ENCODE assay signal across 11 cellular contexts in the genomic region with DNA sequence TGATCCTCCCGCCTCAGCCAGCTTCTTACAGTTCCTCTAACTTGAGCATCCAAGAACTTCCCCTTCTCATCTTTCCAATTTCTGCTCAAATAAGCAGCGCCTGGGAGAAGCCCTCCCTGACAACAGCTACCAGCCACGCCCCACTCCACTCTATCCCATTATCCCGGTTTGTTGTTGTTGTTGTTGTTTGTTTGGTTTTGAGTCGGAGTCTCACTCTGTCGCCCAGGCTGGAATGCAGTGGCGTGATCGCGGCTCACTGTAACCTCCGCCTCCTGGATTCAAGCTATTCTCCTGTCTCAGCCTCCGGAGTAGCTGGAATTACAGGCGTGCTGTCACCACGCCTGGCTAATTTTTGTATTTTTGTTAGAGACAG. TPM values are rescaled to one million over a fixed set of nuclear protein-coding genes. Genes with fewer than 3 reads are reported as not detected.
DNase-seq lines count a peak whose midpoint lies in the region; ATAC-seq, FAIRE-seq and TF ChIP-seq lines count a peak whose summit lies in the region.
"Had no signal": no experiment of that assay in that cellular context is flagged by ENCODE, and none has a peak within 500 bp of the region (broad histone marks: within the 10 kb centered on the region; RNA-seq: fewer than 3 reads in every experiment).

No MANE protein-coding gene starts in this region.

- H3K27me3 ChIP-seq in GM23248 (replicated peaks; ENCODE audit: insufficient read depth), result no peaks in the 10 kb centered on the region; the same call in 1 of the 2 replicates
- peaks cover 10% of the 10 kb centered on the region for H3K27me3 ChIP-seq in astrocyte (ENCODE audit: insufficient read depth, low read length)
- H3K27me3 ChIP-seq in neural cell (ENCODE audit: insufficient read depth, low read depth, low read length), result no peaks in the 10 kb centered on the region
- peaks cover 6 to 70% (median 19%) of the 10 kb centered on the region in 4 donors for H3K27me3 ChIP-seq in esophagus squamous epithelium

- H3K9me3 Mint-ChIP-seq in activated CD4-positive, alpha-beta T cell treated with anti-CD3 and anti-CD28 coated beads for 36 hours (ENCODE audit: low read depth), result no peaks in the 10 kb centered on the region
- H3K9me3 Mint-ChIP-seq in astrocyte (ENCODE audit: unreplicated experiment), result peaks cover 2% of the 10 kb centered on the region

- H4K20me1 ChIP-seq in GM23248 (ENCODE audit: insufficient read depth), result no peaks in the 10 kb centered on the region
- peaks cover 27% of the 10 kb centered on the region for H4K20me1 ChIP-seq in astrocyte (ENCODE audit: insufficient read depth, low read length)
- peaks cover 3% of the 10 kb centered on the region for H4K20me1 ChIP-seq in neural cell (ENCODE audit: insufficient read depth)

- H3K27ac ChIP-seq in GM23248 (no peak overlapping the region), astrocyte (ENCODE audit: low read depth, low read length) (no peak overlapping the region), neural cell (ENCODE audit: low read length) (peak overlapping the region; percentile 34), esophagus squamous epithelium (no peak overlapping the region)
- H3K27ac ChIP-seq: colonic mucosa, KMS-11 had no signal

- H3K9me2 ChIP-seq in GM23248 (ENCODE audit: insufficient read depth) (no peaks in the 10 kb centered on the region), neural cell (ENCODE audit: insufficient read depth, low read length) (no peaks in the 10 kb centered on the region)

- intact Hi-C loops in activated CD4-positive, alpha-beta T cell treated with anti-CD3 and anti-CD28 coated beads for 36 hours (cut with DNase I, micrococcal nuclease), result no loop called here
- intact Hi-C loops in esophagus squamous epithelium (cut with DNase I), result no loop called here

- 0 out of 2 replicates have a peak, but pooled peaks cover 5% of the 10 kb centered on the region for H3K4me1 ChIP-seq in GM23248 (ENCODE audit: insufficient read depth)
- H3K4me1 ChIP-seq in astrocyte (ENCODE audit: insufficient read depth, low read length), result peaks cover 19% of the 10 kb centered on the region
- H3K4me1 ChIP-seq in esophagus squamous epithelium, result peaks cover 14 to 39% (median 31%) of the 10 kb centered on the region in 3 donors
- H3K4me1 ChIP-seq: colonic mucosa had no signal

- TF ChIP-seq CTCF in astrocyte (IDR thresholded peaks at IDR 0.05; ENCODE audit: insufficient read depth, low read depth, low read length), result no peak
- no peak for TF ChIP-seq CTCF in neural cell (IDR thresholded peaks at IDR 0.05; ENCODE audit: poor library complexity, severe bottlenecking)
- no peak for TF ChIP-seq CTCF in esophagus squamous epithelium (IDR thresholded peaks at IDR 0.05)

- no peak overlapping the region for H3K27ac Mint-ChIP-seq in activated CD4-positive, alpha-beta T cell treated with anti-CD3 and anti-CD28 coated beads for 36 hours
- H3K27ac Mint-ChIP-seq in astrocyte (ENCODE audit: unreplicated experiment), result peak overlapping the region; percentile 80

- H3K4me1 Mint-ChIP-seq in activated CD4-positive, alpha-beta T cell treated with anti-CD3 and anti-CD28 coated beads for 36 hours, result peaks cover 9% of the 10 kb centered on the region
- H3K4me1 Mint-ChIP-seq in astrocyte (ENCODE audit: low read depth, unreplicated experiment), result peaks cover 11% of the 10 kb centered on the region

- no peak overlapping the region for H3K4me2 ChIP-seq in GM23248 (ENCODE audit: unreplicated experiment)
- no peak overlapping the region for H3K4me2 ChIP-seq in astrocyte (ENCODE audit: low read length)
- H3K4me2 ChIP-seq in neural cell (ENCODE audit: low read length), result no peak overlapping the region
- H3K4me2 ChIP-seq: KMS-11 had no signal

- no peak for FAIRE-seq in astrocyte (lab: Jason Lieb, UNC)
- FAIRE-seq: D721Med had no signal

- no peak for ATAC-seq in activated CD4-positive, alpha-beta T cell treated with anti-CD3 and anti-CD28 coated beads for 36 hours

- no peak for TF ChIP-seq POLR2A in esophagus squamous epithelium (IDR thresholded peaks at IDR 0.05)

- no peaks in the 10 kb centered on the region for H3K79me2 ChIP-seq in GM23248 (ENCODE audit: insufficient read depth)
- H3K79me2 ChIP-seq in astrocyte (ENCODE audit: insufficient read depth, low read length), result peaks cover 12% of the 10 kb centered on the region
- H3K79me2 ChIP-seq in neural cell (replicated peaks; ENCODE audit: insufficient read depth, low read length), result peaks cover 36% of the 10 kb centered on the region

- H3F3A ChIP-seq in GM23248 (ENCODE audit: insufficient read depth), result no peaks in the 10 kb centered on the region
- no peaks in the 10 kb centered on the region for H3F3A ChIP-seq in neural cell (ENCODE audit: insufficient read depth, low read length, poor library complexity, severe bottlenecking)

- no peak overlapping the region for H3K4me3 ChIP-seq in GM23248
- H3K4me3 ChIP-seq in astrocyte (ENCODE audit: insufficient read depth, low read depth, low read length), result no peak overlapping the region
- H3K4me3 ChIP-seq in neural cell (ENCODE audit: low read length), result peak overlapping the region; percentile 54
- H3K4me3 ChIP-seq in esophagus squamous epithelium, result no peak overlapping the region
- H3K4me3 ChIP-seq: colonic mucosa had no signal

- in situ Hi-C loops in GM23248 (cut with MboI), result no loop called here

- TF ChIP-seq RAD21 in neural cell (conservative IDR thresholded peaks at IDR 0.05), result no peak

- peaks cover 2% of the 10 kb centered on the region for H3K36me3 Mint-ChIP-seq in activated CD4-positive, alpha-beta T cell treated with anti-CD3 and anti-CD28 coated beads for 36 hours (ENCODE audit: low read depth)
- H3K36me3 Mint-ChIP-seq in astrocyte (ENCODE audit: low read depth, unreplicated experiment), result no peaks in the 10 kb centered on the region

- H3K27me3 Mint-ChIP-seq in activated CD4-positive, alpha-beta T cell treated with anti-CD3 and anti-CD28 coated beads for 36 hours, result peaks cover 40% of the 10 kb centered on the region
- peaks cover 18% of the 10 kb centered on the region for H3K27me3 Mint-ChIP-seq in astrocyte (ENCODE audit: low read depth, unreplicated experiment)

- H3K36me3 ChIP-seq in GM23248 (ENCODE audit: low read depth), result no peaks in the 10 kb centered on the region
- H3K36me3 ChIP-seq in astrocyte (ENCODE audit: insufficient read depth, low read length), result no peaks in the 10 kb centered on the region
- no peaks in the 10 kb centered on the region for H3K36me3 ChIP-seq in neural cell (ENCODE audit: insufficient read depth, low read length)
- no peaks in the 10 kb centered on the region for H3K36me3 ChIP-seq in esophagus squamous epithelium
- H3K36me3 ChIP-seq: colonic mucosa had no signal

- no peak for DNase-seq in activated CD4-positive, alpha-beta T cell treated with anti-CD3 and anti-CD28 coated beads for 36 hours
- no peak for DNase-seq in activated CD4-positive, alpha-beta T cell treated with anti-CD3 and anti-CD28 coated beads for 1 hour
- DNase-seq in GM23248, result no peak
- DNase-seq in astrocyte (ENCODE audit: low read depth), result no peak
- DNase-seq in esophagus squamous epithelium (lab: John Stamatoyannopoulos, UW), result no peak
- DNase-seq in NCI-H748 (lab: John Stamatoyannopoulos, UW; ENCODE audit: unreplicated experiment), result no peak
- no peak for DNase-seq in NCI-H2107 (lab: John Stamatoyannopoulos, UW)

- POLR2A ChIA-PET in activated CD4-positive, alpha-beta T cell treated with anti-CD3 and anti-CD28 coated beads for 36 hours (lab: Charles Lee), result no interaction called here

- H3K4me3 Mint-ChIP-seq in activated CD4-positive, alpha-beta T cell treated with anti-CD3 and anti-CD28 coated beads for 36 hours, result peak overlapping the region; percentile 28
- peak overlapping the region; percentile 58 for H3K4me3 Mint-ChIP-seq in astrocyte (ENCODE audit: unreplicated experiment)

- H2AFZ ChIP-seq in GM23248, result peak overlapping the region; percentile 59; the same call in 1 of the 2 replicates
- H2AFZ ChIP-seq in astrocyte (ENCODE audit: low read depth, low read length), result no peak overlapping the region
- no peak overlapping the region for H2AFZ ChIP-seq in neural cell (ENCODE audit: low read depth, low read length)

- CTCF ChIA-PET in activated CD4-positive, alpha-beta T cell treated with anti-CD3 and anti-CD28 coated beads for 36 hours (lab: Charles Lee), result interaction anchor here (0.6 to 0.9 kb wide), 2 partner anchors 98 to 111 kb away, joined by 3 read pairs; no protein-coding TSS in a partner anchor

- H3K9me3 ChIP-seq in GM23248 (ENCODE audit: low read depth), result no peaks in the 10 kb centered on the region
- H3K9me3 ChIP-seq in astrocyte (ENCODE audit: insufficient read depth, low read depth, low read length), result no peaks in the 10 kb centered on the region
- H3K9me3 ChIP-seq in neural cell (ENCODE audit: low read length), result no peaks in the 10 kb centered on the region
- no peaks in the 10 kb centered on the region for H3K9me3 ChIP-seq in esophagus squamous epithelium
- H3K9me3 ChIP-seq: colonic mucosa had no signal

- 65 to 66% methylated on average over 13 of the region's 13 CpGs for WGBS in GM23248 (ENCODE audit: low coverage in 1 of 2, low lambda C conversion rate in 2 of 2, missing lambda C conversion rate in 2 of 2), 2 experiments
- WGBS in esophagus squamous epithelium, 2 donors, result 69 to 92% methylated on average over 13 of the region's 13 CpGs

- no peak overlapping the region for H3K9ac ChIP-seq in GM23248
- H3K9ac ChIP-seq in astrocyte (ENCODE audit: low read length), result no peak overlapping the region
- H3K9ac ChIP-seq in neural cell (ENCODE audit: low read length), result no peak overlapping the region
- H3K9ac ChIP-seq: KMS-11 had no signal

- TF ChIP-seq EP300 in neural cell (conservative IDR thresholded peaks at IDR 0.05; ENCODE audit: poor library complexity, severe bottlenecking), result no peak

TF ChIP-seq in neural cell, 6 proteins besides CTCF, POLR2A, EP300 and RAD21 (continues in another document):
- TF ChIP-seq SMC3 (conservative IDR thresholded peaks at IDR 0.05; ENCODE audit: poor library complexity), result no peak
- TF ChIP-seq TAF1 (IDR thresholded peaks at IDR 0.05; ENCODE audit: low read depth), result no peak
- no peak for TF ChIP-seq EZH2 (IDR thresholded peaks at IDR 0.05; ENCODE audit: borderline replicate concordance, insufficient read depth, low read length, poor library complexity, severe bottlenecking)

RNA-seq across cellular contexts. Expression of a gene that starts 0.8 kb away (rescaled TPM):
- 1 to 10 TPM; 1.8 TPM for total RNA-seq in activated CD4-positive, alpha-beta T cell treated with anti-CD3 and anti-CD28 coated beads for 36 hours
- total RNA-seq in GM23248 (2014; rRNA removed; shearing (Covaris generic)), result 196 and 215 TPM in 2 replicates
- polyA plus RNA-seq in GM23248 (2016; fragmentation: Nextera tagmentation; extraction: Ambion mirVana) (20.2 and 21.7 TPM in 2 replicates), neural cell (121 and 144 TPM in 2 replicates)
- total RNA-seq in astrocyte (125 and 142 TPM in 2 replicates), esophagus squamous epithelium (100 to 1,000 TPM in 1 of 4 donors, 10 to 100 TPM in 3; 61.7 to 173 (median 86.6) TPM)
- polyA minus RNA-seq in neural cell, result 387 and 398 TPM in 2 replicates

Comparison
In these comparisons a context has a peak if more than half of its experiments do, and no peak if none do; other contexts are left out.
1. RNA of a gene that starts 0.8 kb away (total RNA-seq): 196 to 215 TPM in GM23248, 125 to 142 TPM in astrocyte and 61.7 to 173 TPM in esophagus squamous epithelium; 1.8 TPM in activated CD4-positive, alpha-beta T cell treated with anti-CD3 and anti-CD28 coated beads for 36 hours; every median in the first group is over 10 times any median in the second.